Comparison of ENCODE assay signal across 8 cellular contexts in genomic region chr6:145633981-145634627, GRCh38.
DNase-seq lines count a peak whose midpoint lies in the region; ATAC-seq and TF ChIP-seq lines count a peak whose summit lies in the region.

No MANE protein-coding gene starts in this region.

- H3K27me3 Mint-ChIP-seq in nephron progenitor cell (ENCODE audit: low read depth, poor library complexity) = no peaks in the 10 kb centered on the region
- no peaks in the 10 kb centered on the region for H3K27me3 Mint-ChIP-seq in stimulated activated naive CD8-positive, alpha-beta T cell treated with anti-CD3 and anti-CD28 coated beads, Interleukin-15, amount 100 ng/mL, for 72 hours

- H3K4me2 ChIP-seq in DND-41 (ENCODE audit: insufficient read depth, low read length) (no peak overlapping the region), OCI-LY3 (ENCODE audit: low read length) (no peak overlapping the region)

- DNase-seq in DND-41 (peak; percentile 76), activated T-cell treated with anti-CD3 and anti-CD28 coated beads for 24 hours (ENCODE audit: low read depth) (peak; percentile 62), fibroblast of gingiva (ENCODE audit: low read depth) (peak; percentile 68), nephron progenitor cell (peak; percentile 95)
- DNase-seq in stimulated activated naive CD8-positive, alpha-beta T cell treated with anti-CD3 and anti-CD28 coated beads, Interleukin-15, amount 100 ng/mL, for 72 hours = peak; percentile 64 to 69

- H3K27ac Mint-ChIP-seq in nephron progenitor cell = no peak overlapping the region
- no peak overlapping the region for H3K27ac Mint-ChIP-seq in stimulated activated naive CD8-positive, alpha-beta T cell treated with anti-CD3 and anti-CD28 coated beads, Interleukin-15, amount 100 ng/mL, for 72 hours

- no peaks in the 10 kb centered on the region for H3K9me3 Mint-ChIP-seq in nephron progenitor cell
- H3K9me3 Mint-ChIP-seq in stimulated activated naive CD8-positive, alpha-beta T cell treated with anti-CD3 and anti-CD28 coated beads, Interleukin-15, amount 100 ng/mL, for 72 hours = no peaks in the 10 kb centered on the region

- H3K27me3 ChIP-seq in DND-41 (ENCODE audit: insufficient read depth, low read length, poor library complexity) (no peaks in the 10 kb centered on the region), HUES48 (ENCODE audit: control insufficient read depth, insufficient read depth, low read length) (no peaks in the 10 kb centered on the region), OCI-LY3 (ENCODE audit: low read depth, low read length) (no peaks in the 10 kb centered on the region)

- TF ChIP-seq CTCF in DND-41 (IDR thresholded peaks at IDR 0.05; ENCODE audit: borderline replicate concordance, extremely low read depth, low read length, poor library complexity, severe bottlenecking) (peak; percentile 89), OCI-LY3 (IDR thresholded peaks at IDR 0.05; ENCODE audit: low read depth, low read length) (peak; percentile 65), nephron progenitor cell (IDR thresholded peaks at IDR 0.05) (peak; percentile 79)

- no peaks in the 10 kb centered on the region for H3K4me1 ChIP-seq in DND-41 (ENCODE audit: insufficient read depth, low read length)
- no peaks in the 10 kb centered on the region for H3K4me1 ChIP-seq in HUES48 (ENCODE audit: control insufficient read depth, insufficient read depth, low read length)
- no peaks in the 10 kb centered on the region for H3K4me1 ChIP-seq in OCI-LY3 (ENCODE audit: low read length)

- no peak overlapping the region for H3K4me3 ChIP-seq in DND-41 (ENCODE audit: low read depth in 1 of 2, low read length in 2 of 2)
- H3K4me3 ChIP-seq in HUES48 (ENCODE audit: low read depth, low read length) = peak overlapping the region; percentile 7; the same call in 1 of the 2 replicates
- no peak overlapping the region for H3K4me3 ChIP-seq in OCI-LY3 (ENCODE audit: low read length)

- H3K4me3 Mint-ChIP-seq in nephron progenitor cell = no peak overlapping the region
- H3K4me3 Mint-ChIP-seq in stimulated activated naive CD8-positive, alpha-beta T cell treated with anti-CD3 and anti-CD28 coated beads, Interleukin-15, amount 100 ng/mL, for 72 hours = no peak overlapping the region

- no peaks in the 10 kb centered on the region for H4K20me1 ChIP-seq in DND-41 (ENCODE audit: insufficient read depth, low read length)
- no peaks in the 10 kb centered on the region for H4K20me1 ChIP-seq in OCI-LY3 (ENCODE audit: insufficient read depth, low read length)

- H3K36me3 ChIP-seq in DND-41 (ENCODE audit: insufficient read depth, low read length) (no peaks in the 10 kb centered on the region), HUES48 (ENCODE audit: control insufficient read depth, insufficient read depth, low read length) (no peaks in the 10 kb centered on the region), OCI-LY3 (replicated peaks; ENCODE audit: low read depth, low read length) (no peaks in the 10 kb centered on the region)

- H3K79me2 ChIP-seq in DND-41 (ENCODE audit: insufficient read depth, low read length) = no peaks in the 10 kb centered on the region
- no peaks in the 10 kb centered on the region for H3K79me2 ChIP-seq in OCI-LY3 (ENCODE audit: low read length)

- peaks cover 44% of the 10 kb centered on the region for H3K4me1 Mint-ChIP-seq in nephron progenitor cell
- H3K4me1 Mint-ChIP-seq in stimulated activated naive CD8-positive, alpha-beta T cell treated with anti-CD3 and anti-CD28 coated beads, Interleukin-15, amount 100 ng/mL, for 72 hours = peaks cover 8% of the 10 kb centered on the region

- H2AFZ ChIP-seq in DND-41 (ENCODE audit: low read depth, low read length) (no peak overlapping the region), OCI-LY3 (ENCODE audit: low read depth, low read length) (no peak overlapping the region)

- no peaks in the 10 kb centered on the region for H3K9me3 ChIP-seq in DND-41 (ENCODE audit: insufficient read depth, low read length, severe bottlenecking)
- no peaks in the 10 kb centered on the region for H3K9me3 ChIP-seq in HUES48 (ENCODE audit: control insufficient read depth, insufficient read depth, low read length)
- H3K9me3 ChIP-seq in OCI-LY3 (ENCODE audit: insufficient read depth, low read length) = no peaks in the 10 kb centered on the region

- H3K27ac ChIP-seq in DND-41 (ENCODE audit: low read length) (no peak overlapping the region), HUES48 (ENCODE audit: low read depth, low read length) (no peak overlapping the region), OCI-LY3 (ENCODE audit: low read length) (no peak overlapping the region)

- no peak overlapping the region for H3K9ac ChIP-seq in DND-41 (ENCODE audit: low read depth, low read length)
- no peak overlapping the region for H3K9ac ChIP-seq in HUES48 (ENCODE audit: low read depth, low read length)
- no peak overlapping the region for H3K9ac ChIP-seq in OCI-LY3 (ENCODE audit: low read length)

- ATAC-seq in DND-41 (ENCODE audit: insufficient read depth, low read depth) (peak; percentile 96), GM21529 (IDR thresholded peaks at IDR 0.05; ENCODE audit: unreplicated experiment) (peak; percentile 97)
- ATAC-seq in stimulated activated naive CD8-positive, alpha-beta T cell treated with anti-CD3 and anti-CD28 coated beads, Interleukin-15, amount 100 ng/mL, for 72 hours = peak; percentile 79

- H3K36me3 Mint-ChIP-seq in nephron progenitor cell (ENCODE audit: low read depth) = peaks cover 2% of the 10 kb centered on the region
